8 cellular contexts compared by ENCODE assay signal in the genomic region with DNA sequence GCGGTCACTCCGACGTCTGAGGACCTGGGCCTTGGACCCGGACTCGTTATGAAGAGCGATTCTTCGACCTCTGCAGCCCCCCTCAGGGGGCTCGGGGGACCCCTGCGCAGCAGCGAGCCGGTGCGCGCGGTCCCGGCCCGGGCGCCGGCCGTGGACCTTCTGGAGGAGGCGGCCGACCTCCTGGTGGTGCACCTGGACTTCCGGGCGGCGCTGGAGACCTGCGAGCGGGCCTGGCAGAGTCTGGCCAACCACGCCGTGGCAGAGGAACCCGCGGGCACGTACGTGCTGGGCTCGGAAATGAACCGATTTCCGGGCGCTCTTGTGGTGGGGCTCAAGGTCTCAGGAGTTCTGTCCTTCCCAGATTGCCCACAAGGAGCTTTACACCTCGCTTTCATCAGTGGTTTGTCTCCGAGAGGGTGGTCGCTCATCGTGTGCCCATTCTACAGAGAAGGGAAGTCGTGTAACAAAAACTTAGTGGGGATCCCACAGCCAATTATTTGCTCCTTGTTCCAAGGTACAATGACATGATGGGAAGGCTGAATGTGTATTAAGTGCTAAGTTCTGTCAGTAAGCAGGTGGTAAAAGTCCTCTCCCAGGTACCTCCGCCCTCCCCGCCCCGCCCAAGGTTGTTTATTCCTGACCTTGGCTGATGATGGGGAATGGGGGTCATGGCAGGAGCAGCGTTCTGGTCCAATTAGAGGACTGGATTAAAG. TPM values are rescaled to one million over a fixed set of nuclear protein-coding genes. Genes with fewer than 3 reads are reported as not detected.
A peak's percentile ranks its signal among the peaks of the same experiment; 100 is the strongest.
DNase-seq lines count a peak whose midpoint lies in the region; ATAC-seq and TF ChIP-seq lines count a peak whose summit lies in the region.

No MANE protein-coding gene starts in this region.

- H3K4me1 Mint-ChIP-seq in naive thymus-derived CD8-positive, alpha-beta T cell = peaks cover 43 to 68% (median 57%) of the 10 kb centered on the region in 4 donors

- TF ChIP-seq POLR2A in vagina (IDR thresholded peaks at IDR 0.05) = no peak

- TF ChIP-seq CTCF in LNCaP clone FGC (IDR thresholded peaks at IDR 0.05; ENCODE audit: control insufficient read depth, extremely low read depth, insufficient read depth) (no peak), vagina (IDR thresholded peaks at IDR 0.05) (no peak)

- peak overlapping the region; percentile 73 to 92 (median 87) for H3K27ac ChIP-seq in BLaER1 treated with 17β-estradiol and CSF1 and Interleukin-3, amounts not matched to agents 10 nM and 100 nM
- H3K27ac ChIP-seq in esophagus (ENCODE audit: low read depth in 2 of 2, low read length in 1 of 2) (peak overlapping the region; percentile 75 to 76), vagina (peak overlapping the region; percentile 68)

- H3K4me1 ChIP-seq in BLaER1 treated with 17β-estradiol and CSF1 and Interleukin-3, amounts not matched to agents 10 nM and 100 nM = peaks cover 24 to 40% (median 36%) of the 10 kb centered on the region in 10 experiments
- peaks cover 0 to 6% of the 10 kb centered on the region in 2 donors for H3K4me1 ChIP-seq in esophagus (ENCODE audit: control insufficient read depth in 2 of 2, insufficient read depth in 2 of 2, low read length in 1 of 2)
- H3K4me1 ChIP-seq in vagina = peaks cover 38% of the 10 kb centered on the region

- no peaks in the 10 kb centered on the region for H3K27me3 ChIP-seq in BLaER1 treated with 17β-estradiol and CSF1 and Interleukin-3, amounts not matched to agents 10 nM and 100 nM
- H3K27me3 ChIP-seq in esophagus (ENCODE audit: control insufficient read depth in 1 of 2, insufficient read depth in 2 of 2, low read length in 2 of 2) = no peaks in the 10 kb centered on the region
- no peaks in the 10 kb centered on the region for H3K27me3 ChIP-seq in vagina

- ATAC-seq in GM19395 (IDR thresholded peaks at IDR 0.05; ENCODE audit: unreplicated experiment) = peak; percentile 35
- ATAC-seq in naive thymus-derived CD8-positive, alpha-beta T cell = peak in 1 of 2 donors; percentile 6

- H3K9me3 ChIP-seq in BLaER1 treated with 17β-estradiol and CSF1 and Interleukin-3, amounts not matched to agents 10 nM and 100 nM (replicated peaks in 1 of 11) = peaks cover 0 to 5% (median 0%) of the 10 kb centered on the region in 11 experiments; a peak in 2 of 22 replicates
- H3K9me3 ChIP-seq in esophagus (ENCODE audit: control insufficient read depth in 2 of 2, insufficient read depth in 1 of 2, low read depth in 1 of 2, low read length in 1 of 2) = no peaks in the 10 kb centered on the region
- no peaks in the 10 kb centered on the region for H3K9me3 ChIP-seq in vagina

- 4 to 6% methylated on average over 45 of the region's 45 CpGs for WGBS in esophagus, 2 donors

- H3K9ac ChIP-seq in BLaER1 treated with 17β-estradiol and CSF1 and Interleukin-3, amounts not matched to agents 10 nM and 100 nM = peak overlapping the region; percentile 84 to 94 (median 92)

- intact Hi-C loops in vagina (cut with DNase I) = loop anchor here (5.0 to 10.0 kb wide), 2 partner anchors 56 to 174 kb away; partner anchors contain the start of gene MICAL3

- no peak for DNase-seq in LNCaP clone FGC (ENCODE audit: low read depth)
- DNase-seq in activated CD8-positive, alpha-beta memory T cell treated with anti-CD3 and anti-CD28 coated beads for 24 hours = peak; percentile 76
- DNase-seq in naive thymus-derived CD8-positive, alpha-beta T cell = peak in 3 of 10 donors; percentile 20 to 41 (median 22)
- no peak for DNase-seq in vagina (ENCODE audit: extremely low spot score in 2 of 2)
- no peak for DNase-seq in putamen (ENCODE audit: low spot score)

- H3K4me2 ChIP-seq in BLaER1 treated with 17β-estradiol and CSF1 and Interleukin-3, amounts not matched to agents 10 nM and 100 nM = peak overlapping the region; percentile 74 to 95 (median 86)

- no peaks in the 10 kb centered on the region for H3K9me3 Mint-ChIP-seq in naive thymus-derived CD8-positive, alpha-beta T cell

- peaks cover 40 to 46% (median 43%) of the 10 kb centered on the region in 11 experiments for H3K36me3 ChIP-seq in BLaER1 treated with 17β-estradiol and CSF1 and Interleukin-3, amounts not matched to agents 10 nM and 100 nM
- H3K36me3 ChIP-seq in esophagus (ENCODE audit: control insufficient read depth in 2 of 2, insufficient read depth in 2 of 2, low read length in 1 of 2) (peaks cover 6 to 13% of the 10 kb centered on the region in 2 donors), vagina (peaks cover 0 to 25% of the 10 kb centered on the region in 2 donors)

- peak overlapping the region; percentile 96 to 100 (median 99) for H3K27ac Mint-ChIP-seq in naive thymus-derived CD8-positive, alpha-beta T cell

- peaks cover 6 to 36% (median 23%) of the 10 kb centered on the region in 11 experiments; a peak in 20 of 22 replicates for H4K20me1 ChIP-seq in BLaER1 treated with 17β-estradiol and CSF1 and Interleukin-3, amounts not matched to agents 10 nM and 100 nM

- H3K27me3 Mint-ChIP-seq in naive thymus-derived CD8-positive, alpha-beta T cell = no peaks in the 10 kb centered on the region

- peak overlapping the region; percentile 90 to 99 (median 96) for H3K4me3 Mint-ChIP-seq in naive thymus-derived CD8-positive, alpha-beta T cell

- peak overlapping the region; percentile 85 to 99 (median 94) for H3K4me3 ChIP-seq in BLaER1 treated with 17β-estradiol and CSF1 and Interleukin-3, amounts not matched to agents 10 nM and 100 nM
- peak overlapping the region; percentile 87 for H3K4me3 ChIP-seq in LNCaP clone FGC (ENCODE audit: low read depth, low read length)
- H3K4me3 ChIP-seq in esophagus (ENCODE audit: low read depth in 1 of 2, low read length in 2 of 2) = peak overlapping the region; percentile 87 to 91
- peak overlapping the region; percentile 67 to 85 for H3K4me3 ChIP-seq in vagina

- H3K36me3 Mint-ChIP-seq in naive thymus-derived CD8-positive, alpha-beta T cell = peaks cover 5 to 48% (median 15%) of the 10 kb centered on the region in 3 donors

- POLR2A ChIA-PET in naive thymus-derived CD8-positive, alpha-beta T cell (lab: Charles Lee) = interaction anchor here (0.8 to 4.2 kb wide), 7 partner anchors 72 to 249 kb away, joined by 3 to 26 read pairs (median 4); partner anchors contain the start of gene USP18

RNA-seq across cellular contexts. Expression of gene PEX26, which starts 0.7 kb away (rescaled TPM):
- polyA plus RNA-seq in esophagus = 10 to 100 TPM; 13.5 to 15.0 TPM
- total RNA-seq in naive thymus-derived CD8-positive, alpha-beta T cell = 10 to 100 TPM; 39.3 to 41.2 TPM
- 1 to 10 TPM; 2.6 to 4.5 (median 3.8) TPM for polyA plus RNA-seq in naive thymus-derived CD8-positive, alpha-beta T cell
- 25.5 TPM for total RNA-seq in vagina

RNA-seq across cellular contexts. Expression of gene TUBA8, which starts 32.1 kb away (rescaled TPM):
- under 1 TPM; 0.89 to 0.98 TPM for polyA plus RNA-seq in esophagus
- 1 to 10 TPM; 2.9 to 3.9 TPM for total RNA-seq in naive thymus-derived CD8-positive, alpha-beta T cell
- 1 to 10 TPM in 1 of 3 donors, under 1 TPM in 1, not detected in 1; 0.80 to 1.3 TPM for polyA plus RNA-seq in naive thymus-derived CD8-positive, alpha-beta T cell
- total RNA-seq in vagina = 5.6 TPM

RNA-seq across cellular contexts. Expression of gene MICAL3, which starts 54.1 kb away (rescaled TPM):
- 10 to 100 TPM in 1 of 2 donors, 1 to 10 TPM in 1; 6.2 to 13.3 TPM for polyA plus RNA-seq in esophagus
- total RNA-seq in naive thymus-derived CD8-positive, alpha-beta T cell = 10 to 100 TPM; 20.8 to 27.3 TPM
- 1 to 10 TPM in 2 of 3 donors, under 1 TPM in 1; 0.90 to 1.3 (median 1.2) TPM for polyA plus RNA-seq in naive thymus-derived CD8-positive, alpha-beta T cell
- total RNA-seq in vagina = 35.1 TPM
